Comparison of ENCODE assay signal across 17 cellular contexts in genomic region chr17:2701161-2701995, GRCh38. TPM values are rescaled to one million over a fixed set of nuclear protein-coding genes. Genes with fewer than 3 reads are reported as not detected.
DNase-seq lines count a peak whose midpoint lies in the region; ATAC-seq and TF ChIP-seq lines count a peak whose summit lies in the region.
"Had no signal": no experiment of that assay in that cellular context is flagged by ENCODE, and none has a peak within 500 bp of the region (broad histone marks: within the 10 kb centered on the region; RNA-seq: fewer than 3 reads in every experiment).

No MANE protein-coding gene starts in this region.

- no peak for ATAC-seq in activated CD8-positive, alpha-beta memory T cell treated with anti-CD3 and anti-CD28 coated beads, Interleukin-2, amount 10 ng/mL, durations not matched to agents 7 days and 5 days
- no peak for ATAC-seq in RWPE2 (ENCODE audit: low read depth)
- no peak for ATAC-seq in right cardiac atrium
- no peak for ATAC-seq in gastrocnemius medialis
- no peak for ATAC-seq in HG03442 (IDR thresholded peaks at IDR 0.05; ENCODE audit: unreplicated experiment)
- ATAC-seq in HG02852 (IDR thresholded peaks at IDR 0.05; ENCODE audit: unreplicated experiment), result no peak
- ATAC-seq: activated CD8-positive, alpha-beta T cell treated with anti-CD3 and anti-CD28 coated beads, Interleukin-2, amount 10 ng/mL, durations not matched to agents 7 days and 5 days; Panc1 had no signal

- CTCF ChIA-PET in activated CD8-positive, alpha-beta memory T cell treated with anti-CD3 and anti-CD28 coated beads, Interleukin-2, amount 10 ng/mL, durations not matched to agents 7 days and 5 days (lab: Charles Lee), result no interaction called here

- H3K9me3 ChIP-seq in RWPE2 (ENCODE audit: severe bottlenecking) (no peaks in the 10 kb centered on the region), right cardiac atrium (ENCODE audit: control insufficient read depth, low read length) (no peaks in the 10 kb centered on the region), gastrocnemius medialis (no peaks in the 10 kb centered on the region)

- H3K36me3 Mint-ChIP-seq in activated CD8-positive, alpha-beta memory T cell treated with anti-CD3 and anti-CD28 coated beads, Interleukin-2, amount 10 ng/mL, durations not matched to agents 7 days and 5 days, result peaks cover 13% of the 10 kb centered on the region

- no peaks in the 10 kb centered on the region for H3K27me3 Mint-ChIP-seq in activated CD8-positive, alpha-beta memory T cell treated with anti-CD3 and anti-CD28 coated beads, Interleukin-2, amount 10 ng/mL, durations not matched to agents 7 days and 5 days

- H3K4me3 ChIP-seq in RWPE2 (ENCODE audit: severe bottlenecking) (no peak overlapping the region), right cardiac atrium (ENCODE audit: low read length) (no peak overlapping the region), gastrocnemius medialis (no peak overlapping the region)

- no peak for TF ChIP-seq POLR2A in gastrocnemius medialis (IDR thresholded peaks at IDR 0.05)

- TF ChIP-seq CTCF in RWPE2 (IDR thresholded peaks at IDR 0.05; ENCODE audit: poor library complexity, severe bottlenecking) (no peak), gastrocnemius medialis (IDR thresholded peaks at IDR 0.05 in 4 of 5, conservative IDR thresholded peaks at IDR 0.05 in 1 of 5) (no peak)

- peak; percentile 50 for DNase-seq in activated CD8-positive, alpha-beta memory T cell treated with anti-CD3 and anti-CD28 coated beads, Interleukin-2, amount 50 U/mL, for 48 hours
- DNase-seq in activated CD8-positive, alpha-beta memory T cell treated with anti-CD3 and anti-CD28 coated beads, Interleukin-2, amount 10 ng/mL, durations not matched to agents 7 days and 5 days, result no peak
- peak; percentile 64 for DNase-seq in RWPE2 (ENCODE audit: low spot score)
- DNase-seq in right cardiac atrium, result peak in 2 of 3 donors; percentile 53 to 57
- peak in 1 of 2 donors; percentile 20 for DNase-seq in gastrocnemius medialis
- no peak for DNase-seq in activated CD4-positive, CD25-positive, alpha-beta regulatory T cell treated with anti-CD3 and anti-CD28 coated beads, Interleukin-2, amount 50 U/mL, for 72 hours
- DNase-seq: activated CD8-positive, alpha-beta T cell treated with anti-CD3 and anti-CD28 coated beads, Interleukin-2, amount 10 ng/mL, durations not matched to agents 7 days and 5 days; C1 segment of cervical spinal cord; KBM-7; NCI-H1092; NCI-H69; stimulated activated naive CD4-positive, alpha-beta T cell treated with Interleukin-2 at 50 U/mL for 16 hours had no signal

- no peaks in the 10 kb centered on the region for H3K4me1 Mint-ChIP-seq in activated CD8-positive, alpha-beta memory T cell treated with anti-CD3 and anti-CD28 coated beads, Interleukin-2, amount 10 ng/mL, durations not matched to agents 7 days and 5 days

- H3K36me3 ChIP-seq in RWPE2 (ENCODE audit: low read depth) (peaks cover 70% of the 10 kb centered on the region), gastrocnemius medialis (peaks cover 1 to 63% of the 10 kb centered on the region in 2 donors)

- no peak overlapping the region for H3K27ac ChIP-seq in RWPE2 (ENCODE audit: poor library complexity, severe bottlenecking)
- no peak overlapping the region for H3K27ac ChIP-seq in right cardiac atrium (ENCODE audit: low read length)
- H3K27ac ChIP-seq in gastrocnemius medialis, result peak overlapping the region in 3 of 4 donors; percentile 95 to 98 (median 97)
- H3K27ac ChIP-seq: HL-60 had no signal

- 93% methylated on average over 41 of the region's 41 CpGs for WGBS in right cardiac atrium

- H3K4me1 ChIP-seq in RWPE2 (ENCODE audit: insufficient read depth, poor library complexity, severe bottlenecking) (no peaks in the 10 kb centered on the region), right cardiac atrium (ENCODE audit: control insufficient read depth, insufficient read depth, low read length) (no peaks in the 10 kb centered on the region), gastrocnemius medialis (peaks cover 21 to 26% of the 10 kb centered on the region in 2 donors)

- H3K27me3 ChIP-seq in RWPE2 (ENCODE audit: insufficient read depth, poor library complexity, severe bottlenecking) (no peaks in the 10 kb centered on the region), right cardiac atrium (ENCODE audit: control insufficient read depth, insufficient read depth) (no peaks in the 10 kb centered on the region), gastrocnemius medialis (no peaks in the 10 kb centered on the region)

- H3K27ac Mint-ChIP-seq in activated CD8-positive, alpha-beta memory T cell treated with anti-CD3 and anti-CD28 coated beads, Interleukin-2, amount 10 ng/mL, durations not matched to agents 7 days and 5 days, result no peak overlapping the region
- H3K27ac Mint-ChIP-seq: activated CD8-positive, alpha-beta T cell treated with anti-CD3 and anti-CD28 coated beads, Interleukin-2, amount 10 ng/mL, durations not matched to agents 7 days and 5 days had no signal

- intact Hi-C loops in right cardiac atrium (cut with DNase I) (no loop called here), gastrocnemius medialis (cut with DNase I; ENCODE audit: low total_unique reads) (no loop called here)

- no peaks in the 10 kb centered on the region for H3K9me3 Mint-ChIP-seq in activated CD8-positive, alpha-beta memory T cell treated with anti-CD3 and anti-CD28 coated beads, Interleukin-2, amount 10 ng/mL, durations not matched to agents 7 days and 5 days (ENCODE audit: low read depth)

- in situ Hi-C loops in gastrocnemius medialis (cut with MboI; ENCODE audit: low sequenced_read_pairs in 4 of 4), result loop anchor here in 1 of 4 donors (25.0 kb wide), 1 partner anchor 289 kb away; the partner anchor contains the start of gene MNT

- no peak overlapping the region for H3K4me3 Mint-ChIP-seq in activated CD8-positive, alpha-beta memory T cell treated with anti-CD3 and anti-CD28 coated beads, Interleukin-2, amount 10 ng/mL, durations not matched to agents 7 days and 5 days
- H3K4me3 Mint-ChIP-seq: activated CD8-positive, alpha-beta T cell treated with anti-CD3 and anti-CD28 coated beads, Interleukin-2, amount 10 ng/mL, durations not matched to agents 7 days and 5 days had no signal

RNA-seq across cellular contexts. Expression of gene CLUH, which starts 10.2 kb away (rescaled TPM):
- 10 to 100 TPM; 65.0 to 81.1 TPM for total RNA-seq in activated CD8-positive, alpha-beta memory T cell treated with anti-CD3 and anti-CD28 coated beads, Interleukin-2, amount 10 ng/mL, durations not matched to agents 7 days and 5 days
- 100 to 1,000 TPM in 3 of 4 donors, 10 to 100 TPM in 1; 90.4 to 121 (median 106) TPM for total RNA-seq in right cardiac atrium
- 79.0 TPM for polyA plus RNA-seq in right cardiac atrium
- total RNA-seq in gastrocnemius medialis, result 100 to 1,000 TPM; 104 to 286 (median 211) TPM

RNA-seq across cellular contexts. Expression of gene CCDC92B, which starts 48.1 kb away (rescaled TPM):
- under 1 TPM in 1 of 2 experiments, not detected in 1; 0.12 TPM for total RNA-seq in activated CD8-positive, alpha-beta memory T cell treated with anti-CD3 and anti-CD28 coated beads, Interleukin-2, amount 10 ng/mL, durations not matched to agents 7 days and 5 days
- total RNA-seq in right cardiac atrium, result under 1 TPM in 3 of 4 donors, not detected in 1; 0.15 to 0.40 (median 0.26) TPM
- polyA plus RNA-seq in right cardiac atrium, result 0.20 TPM
- total RNA-seq in gastrocnemius medialis, result not detected
- total RNA-seq: activated CD8-positive, alpha-beta T cell treated with anti-CD3 and anti-CD28 coated beads, Interleukin-2, amount 10 ng/mL, durations not matched to agents 7 days and 5 days; osteocyte had no signal

Comparison
In these comparisons a context has a peak if more than half of its experiments do, and no peak if none do; other contexts are left out.
1. DNase-seq: peak in activated CD8-positive, alpha-beta memory T cell treated with anti-CD3 and anti-CD28 coated beads, Interleukin-2, amount 50 U/mL, for 48 hours (single experiment), RWPE2 (single experiment) and right cardiac atrium (2 of 3); none in activated CD8-positive, alpha-beta memory T cell treated with anti-CD3 and anti-CD28 coated beads, Interleukin-2, amount 10 ng/mL, durations not matched to agents 7 days and 5 days (single experiment) and activated CD4-positive, CD25-positive, alpha-beta regulatory T cell treated with anti-CD3 and anti-CD28 coated beads, Interleukin-2, amount 50 U/mL, for 72 hours (single experiment).
2. H3K27ac ChIP-seq: peak in gastrocnemius medialis (3 of 4); none in RWPE2 (single experiment) and right cardiac atrium (single experiment).